12 cellular contexts compared by ENCODE assay signal in genomic region chr2:233208382-233209116, GRCh38. TPM values are rescaled to one million over a fixed set of nuclear protein-coding genes. Genes with fewer than 3 reads are reported as not detected.
DNase-seq lines count a peak whose midpoint lies in the region; ATAC-seq and TF ChIP-seq lines count a peak whose summit lies in the region.
"Had no signal": no experiment of that assay in that cellular context is flagged by ENCODE, and none has a peak within 500 bp of the region (broad histone marks: within the 10 kb centered on the region; RNA-seq: fewer than 3 reads in every experiment).

No MANE protein-coding gene starts in this region.

- H3K4me3 ChIP-seq in CD4-positive, CD25-positive, alpha-beta regulatory T cell (ENCODE audit: low read depth, low read length) = no peak overlapping the region
- no peak overlapping the region for H3K4me3 ChIP-seq in mesendoderm (ENCODE audit: low read length)
- H3K4me3 ChIP-seq in Karpas-422 (ENCODE audit: low read length) = no peak overlapping the region

- no peak overlapping the region for H3K9ac ChIP-seq in H9 (ENCODE audit: extremely low read depth, insufficient read length, low read length)
- H3K9ac ChIP-seq in mesendoderm (ENCODE audit: low read length) = no peak overlapping the region
- H3K9ac ChIP-seq in Karpas-422 (ENCODE audit: low read length) = no peak overlapping the region
- H3K9ac ChIP-seq: parathyroid adenoma had no signal

- H3K23ac ChIP-seq in H9 (ENCODE audit: insufficient read length, low read depth, low read length) (no peak overlapping the region), mesendoderm (ENCODE audit: low read length) (no peak overlapping the region)

- H4K20me1 ChIP-seq in H9 (ENCODE audit: control insufficient read depth, insufficient read depth, insufficient read length) (no peaks in the 10 kb centered on the region), Karpas-422 (ENCODE audit: insufficient read depth, low read depth, low read length) (no peaks in the 10 kb centered on the region)

- no peak overlapping the region for H3K27ac ChIP-seq in CD4-positive, CD25-positive, alpha-beta regulatory T cell (ENCODE audit: insufficient read depth, low read length, poor library complexity, severe bottlenecking)
- H3K27ac ChIP-seq in H9 (ENCODE audit: insufficient read length, low read depth, low read length) (no peak overlapping the region), mesendoderm (ENCODE audit: low read depth, low read length) (peak overlapping the region; percentile 13), Karpas-422 (ENCODE audit: low read length) (no peak overlapping the region)
- H3K27ac ChIP-seq: parathyroid adenoma had no signal

- H3K9me3 Mint-ChIP-seq in CD4-positive, CD25-positive, alpha-beta regulatory T cell = peaks cover 0 to 2% (median 0%) of the 10 kb centered on the region in 7 donors
- peaks cover 4 to 7% of the 10 kb centered on the region in 2 experiments; a peak in 4 of 5 replicates for H3K9me3 Mint-ChIP-seq in H9
- no peaks in the 10 kb centered on the region for H3K9me3 Mint-ChIP-seq in activated T-helper 17 cell treated with anti-CD3 and anti-CD28 coated beads, Interleukin-2, amount 50 U/mL, for 72 hours

- H2BK20ac ChIP-seq in H9 (ENCODE audit: low read depth, low read length, poor library complexity, severe bottlenecking) = no peak overlapping the region

- H3K9me3 ChIP-seq in CD4-positive, CD25-positive, alpha-beta regulatory T cell (ENCODE audit: control insufficient read depth in 2 of 2, low read length in 2 of 2) = no peaks in the 10 kb centered on the region
- H3K9me3 ChIP-seq in H9 (ENCODE audit: control insufficient read depth, low read depth, low read length) (no peaks in the 10 kb centered on the region), Karpas-422 (ENCODE audit: low read length) (no peaks in the 10 kb centered on the region)

- H3K4me1 Mint-ChIP-seq in CD4-positive, CD25-positive, alpha-beta regulatory T cell = peaks cover 0 to 10% (median 4%) of the 10 kb centered on the region in 4 donors
- H3K4me1 Mint-ChIP-seq in H9 = peaks cover 34 to 38% of the 10 kb centered on the region in 2 experiments
- H3K4me1 Mint-ChIP-seq in activated T-helper 17 cell treated with anti-CD3 and anti-CD28 coated beads, Interleukin-2, amount 50 U/mL, for 72 hours = peaks cover 10% of the 10 kb centered on the region

- H3T11ph ChIP-seq in H9 (ENCODE audit: low read length) = no peak overlapping the region

- no peak overlapping the region for H2BK5ac ChIP-seq in H9 (ENCODE audit: insufficient read length, low read length)
- no peak overlapping the region for H2BK5ac ChIP-seq in mesendoderm (ENCODE audit: low read length)

- H3K4me1 ChIP-seq in CD4-positive, CD25-positive, alpha-beta regulatory T cell (ENCODE audit: control insufficient read depth, insufficient read depth, low read length, poor library complexity, severe bottlenecking) = no peaks in the 10 kb centered on the region
- H3K4me1 ChIP-seq in H9 (ENCODE audit: insufficient read depth, low read length) = peaks cover 8% of the 10 kb centered on the region; the same call in 1 of the 2 replicates
- H3K4me1 ChIP-seq in mesendoderm (ENCODE audit: control insufficient read depth, low read depth, low read length) = peaks cover 2% of the 10 kb centered on the region
- peaks cover 28% of the 10 kb centered on the region for H3K4me1 ChIP-seq in Karpas-422 (ENCODE audit: low read length)
- H3K4me1 ChIP-seq: parathyroid adenoma had no signal

- no peaks in the 10 kb centered on the region for H3K23me2 ChIP-seq in H9 (ENCODE audit: insufficient read length, low read depth, low read length, poor library complexity, severe bottlenecking)

- DNase-seq in CD4-positive, CD25-positive, alpha-beta regulatory T cell = no peak
- DNase-seq in H9 (no peak), mesendoderm (peak; percentile 39), Karpas-422 (no peak), NCI-H2171 treated with DMSO at 0.1 percent for 48 hours (lab: John Stamatoyannopoulos, UW) (no peak)
- DNase-seq in activated CD4-positive, alpha-beta T cell treated with anti-CD3 and anti-CD28 coated beads for 4 hours = no peak
- DNase-seq: MM.1S, NCI-H82 had no signal

- H2BK12ac ChIP-seq in H9 (ENCODE audit: insufficient read length, low read depth, low read length) = no peak overlapping the region

- H3K9me2 ChIP-seq in Karpas-422 (replicated peaks; ENCODE audit: insufficient read depth, low read length) = no peaks in the 10 kb centered on the region

- H3K27me3 Mint-ChIP-seq in CD4-positive, CD25-positive, alpha-beta regulatory T cell = no peaks in the 10 kb centered on the region
- peaks cover 2% of the 10 kb centered on the region for H3K27me3 Mint-ChIP-seq in H9 (ENCODE audit: low read depth)
- H3K27me3 Mint-ChIP-seq in activated T-helper 17 cell treated with anti-CD3 and anti-CD28 coated beads, Interleukin-2, amount 50 U/mL, for 72 hours = no peaks in the 10 kb centered on the region

- H4K8ac ChIP-seq in H9 (replicated peaks; ENCODE audit: insufficient read length, low read depth, low read length) = no peak overlapping the region
- no peak overlapping the region for H4K8ac ChIP-seq in mesendoderm (ENCODE audit: low read depth, low read length)

- H2AK5ac ChIP-seq in H9 (ENCODE audit: insufficient read length, low read length) (no peak overlapping the region), mesendoderm (ENCODE audit: low read length) (no peak overlapping the region)

- H3K4me2 ChIP-seq in H9 (ENCODE audit: insufficient read depth, insufficient read length, low read length) (no peak overlapping the region), mesendoderm (ENCODE audit: low read length) (no peak overlapping the region), Karpas-422 (ENCODE audit: low read depth, low read length, poor library complexity, severe bottlenecking) (no peak overlapping the region)

- ATAC-seq in CD4-positive, CD25-positive, alpha-beta regulatory T cell (ENCODE audit: low read depth in 2 of 2) = no peak
- no peak for ATAC-seq in activated T-helper 17 cell treated with anti-CD3 and anti-CD28 coated beads, Interleukin-2, amount 50 U/mL, for 72 hours (replicated peaks)
- ATAC-seq in HG03045 (IDR thresholded peaks at IDR 0.05; ENCODE audit: unreplicated experiment) = no peak

- no peak overlapping the region for H3K14ac ChIP-seq in H9 (ENCODE audit: insufficient read depth, low read length)

- H3K36me3 Mint-ChIP-seq in CD4-positive, CD25-positive, alpha-beta regulatory T cell = peaks cover 18% of the 10 kb centered on the region
- peaks cover 2 to 11% (median 5%) of the 10 kb centered on the region in 3 experiments; a peak in 4 of 7 replicates for H3K36me3 Mint-ChIP-seq in H9 (ENCODE audit: insufficient read depth in 1 of 3, low read depth in 3 of 3)
- H3K36me3 Mint-ChIP-seq in activated T-helper 17 cell treated with anti-CD3 and anti-CD28 coated beads, Interleukin-2, amount 50 U/mL, for 72 hours (ENCODE audit: low read depth) = peaks cover 32% of the 10 kb centered on the region

- H2BK120ac ChIP-seq in H9 (ENCODE audit: low read depth, low read length, poor library complexity, severe bottlenecking) (no peak overlapping the region), mesendoderm (ENCODE audit: low read depth, low read length) (no peak overlapping the region)

- H4K91ac ChIP-seq in H9 (ENCODE audit: insufficient read length, low read depth, low read length) = no peak overlapping the region

- no peak overlapping the region for H3K4me3 Mint-ChIP-seq in CD4-positive, CD25-positive, alpha-beta regulatory T cell
- H3K4me3 Mint-ChIP-seq in H9 = peak overlapping the region in 1 of 2 experiments; percentile 27; a peak in 2 of 5 replicates
- no peak overlapping the region for H3K4me3 Mint-ChIP-seq in activated T-helper 17 cell treated with anti-CD3 and anti-CD28 coated beads, Interleukin-2, amount 50 U/mL, for 72 hours
- H3K4me3 Mint-ChIP-seq: CD14-positive monocyte had no signal

- H3K27me3 ChIP-seq in CD4-positive, CD25-positive, alpha-beta regulatory T cell (ENCODE audit: control insufficient read depth, insufficient read depth, low read length) = no peaks in the 10 kb centered on the region
- H3K27me3 ChIP-seq in H9 (ENCODE audit: insufficient read depth, low read length) = no peaks in the 10 kb centered on the region
- no peaks in the 10 kb centered on the region for H3K27me3 ChIP-seq in mesendoderm (ENCODE audit: insufficient read depth, low read length, poor library complexity)
- H3K27me3 ChIP-seq in Karpas-422 (ENCODE audit: low read length) = no peaks in the 10 kb centered on the region

- H2AFZ ChIP-seq in H9 (ENCODE audit: low read length) (no peak overlapping the region), Karpas-422 (ENCODE audit: low read length) (no peak overlapping the region)
- H2AFZ ChIP-seq: parathyroid adenoma had no signal

- H3K18ac ChIP-seq in H9 (ENCODE audit: insufficient read length, low read depth, low read length) (no peak overlapping the region), mesendoderm (ENCODE audit: low read length) (peak overlapping the region; percentile 8)

- H2BK15ac ChIP-seq in H9 (ENCODE audit: low read depth, low read length) (no peak overlapping the region), mesendoderm (replicated peaks; ENCODE audit: low read depth) (no peak overlapping the region)

- H3K4ac ChIP-seq in H9 (ENCODE audit: low read depth, low read length) = no peak overlapping the region
- H3K4ac ChIP-seq in mesendoderm (ENCODE audit: low read depth, low read length) = no peak overlapping the region

- no peak overlapping the region for H4K5ac ChIP-seq in H9 (ENCODE audit: insufficient read length, low read depth, low read length)
- no peak overlapping the region for H4K5ac ChIP-seq in mesendoderm (ENCODE audit: low read length)

- H3K79me2 ChIP-seq in H9 (ENCODE audit: insufficient read depth, low read length) (no peaks in the 10 kb centered on the region), mesendoderm (ENCODE audit: control insufficient read depth, insufficient read depth, low read length) (no peaks in the 10 kb centered on the region), Karpas-422 (ENCODE audit: low read length) (no peaks in the 10 kb centered on the region)
- H3K79me2 ChIP-seq: parathyroid adenoma had no signal

- H3K79me1 ChIP-seq in H9 (ENCODE audit: insufficient read depth, low read depth, low read length, poor library complexity, severe bottlenecking) (no peaks in the 10 kb centered on the region), mesendoderm (ENCODE audit: low read length) (no peaks in the 10 kb centered on the region)

- no peak overlapping the region for H3K56ac ChIP-seq in H9 (ENCODE audit: insufficient read length, low read depth, low read length)
- H3K56ac ChIP-seq in mesendoderm (ENCODE audit: low read length) = no peak overlapping the region

- H3K27ac Mint-ChIP-seq in CD4-positive, CD25-positive, alpha-beta regulatory T cell = peak overlapping the region; percentile 55 to 92 (median 76)
- peak overlapping the region in 2 of 3 experiments; percentile 62 to 90; a peak in 3 of 7 replicates for H3K27ac Mint-ChIP-seq in H9
- H3K27ac Mint-ChIP-seq in activated T-helper 17 cell treated with anti-CD3 and anti-CD28 coated beads, Interleukin-2, amount 50 U/mL, for 72 hours = peak overlapping the region; percentile 57

- peak; percentile 19; the same call in 1 of the 3 replicates for TF ChIP-seq CTCF in H9 (conservative IDR thresholded peaks at IDR 0.05)

- H3K36me3 ChIP-seq in CD4-positive, CD25-positive, alpha-beta regulatory T cell (ENCODE audit: control insufficient read depth, insufficient read depth, low read length) = peaks cover 44% of the 10 kb centered on the region
- H3K36me3 ChIP-seq in mesendoderm (ENCODE audit: control insufficient read depth, insufficient read depth, low read length) = no peaks in the 10 kb centered on the region
- H3K36me3 ChIP-seq in Karpas-422 (ENCODE audit: insufficient read depth, low read length) = 0 out of 2 replicates have a peak, but pooled peaks cover 3% of the 10 kb centered on the region

- no CpG with 5 or more reads among the region's 10 CpGs for WGBS in H9 (ENCODE audit: extremely low coverage, insufficient read length, low lambda C conversion rate)
- no CpG with 5 or more reads among the region's 10 CpGs for whole genome bisulfite sequencing in mesendoderm (ENCODE audit: extremely low coverage, insufficient coverage, low lambda C conversion rate)

RNA-seq across cellular contexts. Expression of gene ATG16L1, which starts 42.9 kb away (rescaled TPM):
- 125 TPM for total RNA-seq in CD4-positive, CD25-positive, alpha-beta regulatory T cell
- polyA plus RNA-seq in CD4-positive, CD25-positive, alpha-beta regulatory T cell = 10 to 100 TPM; 15.2 to 23.5 (median 19.0) TPM
- 39.3 and 42.0 TPM in 2 replicates for total RNA-seq in H9 (2021)
- 10 to 100 TPM; 24.5 to 34.1 TPM for total RNA-seq in activated T-helper 17 cell treated with anti-CD3 and anti-CD28 coated beads, Interleukin-2, amount 50 U/mL, for 72 hours
- polyA plus RNA-seq in mesendoderm (2013, experiment 1 of 2) = 15.4 TPM
- 16.0 TPM for polyA plus RNA-seq in mesendoderm (2013, experiment 2 of 2)
- total RNA-seq in Karpas-422 (2014; rRNA removed; shearing (Covaris generic); ENCODE audit: low replicate concordance) = 18.2 and 20.2 TPM in 2 replicates
